ENCODE assay signal across 8 cellular contexts in genomic region chr3:134525293-134525692, GRCh38.
"Had no signal": no experiment of that assay in that cellular context is flagged by ENCODE, and none has a peak within 500 bp of the region (broad histone marks: within the 10 kb centered on the region; RNA-seq: fewer than 3 reads in every experiment).

No MANE protein-coding gene starts in this region.

- ATAC-seq: GM12878 had no signal

- FAIRE-seq: G401.6, GM12878, GM12891, GM12892, GM18507, GM19239 had no signal

- DNase-seq: GDM1, GF-D8 had no signal

- H3K4me3 ChIP-seq: GM12878 had no signal
